In the genomic region with DNA sequence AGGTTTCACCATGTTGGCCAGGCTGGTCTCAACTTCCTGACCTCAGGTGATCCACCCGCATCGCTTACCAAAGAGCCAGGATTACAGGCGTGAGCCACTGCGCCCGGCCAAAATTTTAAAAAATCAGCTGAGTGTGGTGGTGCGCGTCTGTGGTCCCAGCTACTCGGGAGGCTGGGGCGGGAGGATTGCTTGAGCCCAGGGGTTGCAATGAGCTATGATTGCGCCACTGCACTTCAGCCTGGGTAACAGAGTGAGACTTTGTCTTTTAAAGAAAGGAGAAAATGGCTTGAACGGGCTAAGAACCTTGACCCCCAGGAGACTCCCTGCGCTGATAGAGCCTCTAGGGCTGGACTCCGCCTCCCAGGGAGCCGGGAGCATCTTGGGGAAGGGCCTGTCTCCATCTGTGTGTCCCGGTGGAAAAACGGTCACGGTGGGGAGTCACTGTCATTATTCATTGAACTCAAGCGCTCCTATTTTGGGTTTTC, we compare ENCODE assay signal across 8 cellular contexts. TPM values are rescaled to one million over a fixed set of nuclear protein-coding genes. Genes with fewer than 3 reads are reported as not detected.
DNase-seq lines count a peak whose midpoint lies in the region; ATAC-seq and TF ChIP-seq lines count a peak whose summit lies in the region.

No MANE protein-coding gene starts in this region.

- intact Hi-C loops in activated CD8-positive, alpha-beta T cell treated with anti-CD3 and anti-CD28 coated beads for 36 hours (cut with micrococcal nuclease), result loop anchor here (5.0 kb wide), 1 partner anchor 36 kb away; no protein-coding TSS in a partner anchor
- intact Hi-C loops in heart right ventricle (cut with DNase I), result loop anchor here in 6 of 10 donors (2.0 to 5.0 kb wide), 3 partner anchors 27 to 36 kb away; no protein-coding TSS in a partner anchor
- intact Hi-C loops in gastrocnemius medialis (cut with DNase I; ENCODE audit: low total_unique reads), result loop anchor here (1.0 to 2.0 kb wide), 7 partner anchors 26 to 367 kb away; a partner anchor contains a TSS

- peaks cover 34% of the 10 kb centered on the region for H3K4me1 Mint-ChIP-seq in activated CD8-positive, alpha-beta T cell treated with anti-CD3 and anti-CD28 coated beads for 36 hours (ENCODE audit: low read depth)

- H3K27me3 ChIP-seq in heart right ventricle, result no peaks in the 10 kb centered on the region
- no peaks in the 10 kb centered on the region for H3K27me3 ChIP-seq in gastrocnemius medialis

- no peaks in the 10 kb centered on the region for H3K36me3 Mint-ChIP-seq in activated CD8-positive, alpha-beta T cell treated with anti-CD3 and anti-CD28 coated beads for 36 hours (ENCODE audit: low read depth)

- TF ChIP-seq CTCF in activated CD8-positive, alpha-beta T cell treated with anti-CD3 and anti-CD28 coated beads for 36 hours (IDR thresholded peaks at IDR 0.05), result no peak
- TF ChIP-seq CTCF in heart right ventricle (IDR thresholded peaks at IDR 0.05) (no peak), gastrocnemius medialis (IDR thresholded peaks at IDR 0.05 in 4 of 5, conservative IDR thresholded peaks at IDR 0.05 in 1 of 5) (no peak)

- DNase-seq in NCI-H1436 (lab: John Stamatoyannopoulos, UW), result peak; percentile 6
- no peak for DNase-seq in NCI-H1436 treated with DMSO at 0.1 percent for 48 hours (lab: John Stamatoyannopoulos, UW)
- peak; percentile 34 for DNase-seq in activated CD8-positive, alpha-beta T cell treated with anti-CD3 and anti-CD28 coated beads for 36 hours
- no peak for DNase-seq in heart right ventricle
- no peak for DNase-seq in gastrocnemius medialis
- DNase-seq in OCI-M1 (lab: John Stamatoyannopoulos, UW), result no peak
- DNase-seq in H4 (ENCODE audit: low spot score), result no peak

- H3K4me3 Mint-ChIP-seq in activated CD8-positive, alpha-beta T cell treated with anti-CD3 and anti-CD28 coated beads for 36 hours, result peak overlapping the region; percentile 84

- POLR2A ChIA-PET in activated CD8-positive, alpha-beta T cell treated with anti-CD3 and anti-CD28 coated beads for 36 hours (lab: Charles Lee), result interaction anchor here (1.9 kb wide), 1 partner anchor 27 kb away, joined by 6 read pairs; no protein-coding TSS in a partner anchor

- TF ChIP-seq POLR2A in gastrocnemius medialis (IDR thresholded peaks at IDR 0.05), result no peak

- peak overlapping the region; percentile 83 for H3K27ac Mint-ChIP-seq in activated CD8-positive, alpha-beta T cell treated with anti-CD3 and anti-CD28 coated beads for 36 hours

- 2 to 3% methylated on average over 18 of the region's 18 CpGs for WGBS in heart right ventricle, 2 donors

- in situ Hi-C loops in gastrocnemius medialis (cut with MboI; ENCODE audit: low sequenced_read_pairs in 4 of 4), result loop anchor here in 1 of 4 donors (5.0 kb wide), 1 partner anchor 36 kb away; no protein-coding TSS in a partner anchor

- peaks cover 0 to 8% (median 0%) of the 10 kb centered on the region in 9 donors for H3K36me3 ChIP-seq in heart right ventricle
- no peaks in the 10 kb centered on the region for H3K36me3 ChIP-seq in gastrocnemius medialis

- H3K4me1 ChIP-seq in heart right ventricle (peaks cover 0 to 40% (median 19%) of the 10 kb centered on the region in 9 donors), gastrocnemius medialis (peaks cover 6 to 11% of the 10 kb centered on the region in 2 donors)

- peak; percentile 1 for ATAC-seq in HG02973 (IDR thresholded peaks at IDR 0.05; ENCODE audit: unreplicated experiment)
- ATAC-seq in activated CD8-positive, alpha-beta T cell treated with anti-CD3 and anti-CD28 coated beads for 36 hours, result no peak
- peak; percentile 6 to 51 (median 32) for ATAC-seq in heart right ventricle
- ATAC-seq in gastrocnemius medialis, result peak; percentile 53 to 55

- peak overlapping the region; percentile 77 to 98 (median 95) for H3K27ac ChIP-seq in heart right ventricle
- H3K27ac ChIP-seq in gastrocnemius medialis, result peak overlapping the region; percentile 86 to 98 (median 96)

- H3K9me3 ChIP-seq in heart right ventricle (no peaks in the 10 kb centered on the region), gastrocnemius medialis (no peaks in the 10 kb centered on the region)

- H3K27me3 Mint-ChIP-seq in activated CD8-positive, alpha-beta T cell treated with anti-CD3 and anti-CD28 coated beads for 36 hours, result no peaks in the 10 kb centered on the region

- peak overlapping the region; percentile 49 to 95 (median 80) for H3K4me3 ChIP-seq in heart right ventricle
- peak overlapping the region; percentile 67 to 91 (median 78) for H3K4me3 ChIP-seq in gastrocnemius medialis

- H3K9me3 Mint-ChIP-seq in activated CD8-positive, alpha-beta T cell treated with anti-CD3 and anti-CD28 coated beads for 36 hours, result no peaks in the 10 kb centered on the region

- CTCF ChIA-PET in activated CD8-positive, alpha-beta T cell treated with anti-CD3 and anti-CD28 coated beads for 36 hours (lab: Charles Lee), result interaction anchor here (0.9 to 1.2 kb wide), 2 partner anchors 33 to 70 kb away, joined by 3 read pairs; no protein-coding TSS in a partner anchor

RNA-seq across cellular contexts. Expression of a gene that starts 0.8 kb away (rescaled TPM):
- total RNA-seq in activated CD8-positive, alpha-beta T cell treated with anti-CD3 and anti-CD28 coated beads for 36 hours, result 1 to 10 TPM; 4.8 to 5.4 TPM
- total RNA-seq in heart right ventricle (10 to 100 TPM in 3 of 10 donors, 1 to 10 TPM in 7; 7.3 to 13.6 (median 9.1) TPM), gastrocnemius medialis (1 to 10 TPM; 3.0 to 6.0 (median 5.5) TPM)
- polyA plus RNA-seq in heart right ventricle, result 1 to 10 TPM; 6.7 to 7.4 TPM
- 7.1 and 9.6 TPM in 2 replicates for total RNA-seq in H4 (2014; rRNA removed; shearing (Covaris generic))

Comparison
In these comparisons a context has a peak if more than half of its experiments do, and no peak if none do; other contexts are left out.
1. DNase-seq: peak in NCI-H1436 (single experiment) and activated CD8-positive, alpha-beta T cell treated with anti-CD3 and anti-CD28 coated beads for 36 hours (single experiment); none in NCI-H1436 treated with DMSO at 0.1 percent for 48 hours (single experiment), heart right ventricle (0 of 2), gastrocnemius medialis (0 of 2), OCI-M1 (single experiment) and H4 (single experiment).